ENCODE assay signal across 23 cellular contexts in the genomic region with DNA sequence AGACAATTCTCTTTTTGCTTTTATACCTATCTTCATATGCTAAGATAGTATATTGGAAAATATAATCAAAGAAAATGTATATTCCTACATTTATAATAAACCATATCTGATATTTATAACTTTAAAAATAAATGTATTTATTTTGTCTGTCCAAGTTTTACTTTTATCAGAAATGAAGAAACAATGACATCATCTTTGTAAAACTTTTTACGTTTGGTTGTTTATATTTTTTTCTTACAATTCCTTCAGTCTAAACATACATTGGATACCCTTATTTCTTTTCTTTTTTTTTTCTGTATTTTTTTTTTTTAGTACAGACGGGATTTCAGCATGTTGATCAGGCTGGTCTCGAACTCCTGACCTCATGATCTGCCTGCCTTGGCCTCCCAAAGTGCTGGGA.
"Had no signal": no experiment of that assay in that cellular context is flagged by ENCODE, and none has a peak within 500 bp of the region (broad histone marks: within the 10 kb centered on the region; RNA-seq: fewer than 3 reads in every experiment).

No MANE protein-coding gene starts in this region.

- H3K27me3 ChIP-seq: MG63 had no signal

- H3K36me3 ChIP-seq: MG63 had no signal

- H3K9me3 ChIP-seq: MG63, SK-N-SH had no signal

- H3K4me3 ChIP-seq: MG63 had no signal

- H3K4me2 ChIP-seq: SK-N-SH had no signal

- ATAC-seq: Panc1, PC-3 had no signal

- H3K27ac ChIP-seq: RWPE1 had no signal

- DNase-seq: IMR-90, Karpas-422, KG1, MG63, NCI-H1092, NCI-H1105 treated with DMSO at 0.1 percent for 48 hours, NCI-H1417 treated with DMSO at 0.1 percent for 48 hours, NCI-H146, NCI-H187, NCI-H2029, NCI-H2081 treated with DMSO at 0.1 percent for 48 hours, NCI-H2171, NCI-H226, NCI-H446, NCI-H510A, NCI-H524 treated with DMSO at 0.1 percent for 48 hours, NCI-H69, NCI-H774, PC-3, SHP77, SK-N-SH had no signal

- H3K9ac ChIP-seq: SK-N-SH had no signal
